Comparison of ENCODE assay signal across 8 cellular contexts in genomic region chr11:73218106-73218829, GRCh38.
DNase-seq lines count a peak whose midpoint lies in the region; ATAC-seq and TF ChIP-seq lines count a peak whose summit lies in the region.

TSS of gene P2RY2 (plus strand) at chr11:73218281. CDS start at chr11:73234160, 15,879 bp downstream.

- peaks cover 42% of the 10 kb centered on the region for H3K27me3 Mint-ChIP-seq in T-helper 2 cell treated with Interferon-gamma antibody and Interleukin-4, amounts not matched to agents 5 μg/mL and 100 μg/mL, for 36 hours (ENCODE audit: low read depth)
- peaks cover 5% of the 10 kb centered on the region for H3K27me3 Mint-ChIP-seq in memory B cell

- peak within 1 kb of the TSS; percentile 68 for H3K4me3 ChIP-seq in HL-60 (replicated peaks; ENCODE audit: insufficient read depth, low read length)

- ATAC-seq in memory B cell (ENCODE audit: low read depth) (peak; percentile 78), GM18867 (IDR thresholded peaks at IDR 0.05; ENCODE audit: unreplicated experiment) (no peak)
- peak; percentile 66 for ATAC-seq in stimulated activated effector memory CD8-positive, alpha-beta T cell treated with anti-CD3 and anti-CD28 coated beads, Interleukin-12 subunit alpha, Interleukin-12 subunit beta, amount 100 ng/mL, for 72 hours

- peak; percentile 34 for DNase-seq in COLO668 (lab: John Stamatoyannopoulos, UW; ENCODE audit: unreplicated experiment)
- DNase-seq in HL-60 (ENCODE audit: low read depth in 1 of 2, low spot score in 1 of 2), result peak; percentile 86 to 95
- DNase-seq in T-helper 2 cell treated with Interferon-gamma antibody and Interleukin-4, amounts not matched to agents 5 μg/mL and 100 μg/mL, for 36 hours (ENCODE audit: low spot score), result peak; percentile 56
- peak; percentile 89 for DNase-seq in ecto neural progenitor cell (ENCODE audit: low spot score)
- peak; percentile 42 to 62 for DNase-seq in memory B cell (ENCODE audit: low spot score in 2 of 2)
- peak in 1 of 2 donors; percentile 61 for DNase-seq in stimulated activated effector memory CD8-positive, alpha-beta T cell treated with anti-CD3 and anti-CD28 coated beads, Interleukin-12 subunit alpha, Interleukin-12 subunit beta, amount 100 ng/mL, for 72 hours (ENCODE audit: low spot score in 2 of 2)
- no peak for DNase-seq in activated gamma-delta T cell treated with Interleukin-2 at 50 U/mL for 16 hours

- no peaks in the 10 kb centered on the region for H3K36me3 Mint-ChIP-seq in T-helper 2 cell treated with Interferon-gamma antibody and Interleukin-4, amounts not matched to agents 5 μg/mL and 100 μg/mL, for 36 hours (ENCODE audit: low read depth)
- H3K36me3 Mint-ChIP-seq in memory B cell, result no peaks in the 10 kb centered on the region
- no peaks in the 10 kb centered on the region for H3K36me3 Mint-ChIP-seq in stimulated activated effector memory CD8-positive, alpha-beta T cell treated with anti-CD3 and anti-CD28 coated beads, Interleukin-12 subunit alpha, Interleukin-12 subunit beta, amount 100 ng/mL, for 72 hours

- H3K27ac ChIP-seq in HL-60 (replicated peaks), result peak within 1 kb of the TSS; percentile 98

- no peak for TF ChIP-seq CTCF in HL-60 (IDR thresholded peaks at IDR 0.05; ENCODE audit: insufficient read depth, low read length)

- no peaks in the 10 kb centered on the region for H3K27me3 ChIP-seq in HL-60 (ENCODE audit: insufficient read depth, poor library complexity, severe bottlenecking)

- H3K4me3 Mint-ChIP-seq in T-helper 2 cell treated with Interferon-gamma antibody and Interleukin-4, amounts not matched to agents 5 μg/mL and 100 μg/mL, for 36 hours, result peak within 1 kb of the TSS; percentile 64
- peak within 1 kb of the TSS; percentile 78 for H3K4me3 Mint-ChIP-seq in memory B cell
- H3K4me3 Mint-ChIP-seq in stimulated activated effector memory CD8-positive, alpha-beta T cell treated with anti-CD3 and anti-CD28 coated beads, Interleukin-12 subunit alpha, Interleukin-12 subunit beta, amount 100 ng/mL, for 72 hours, result peak within 1 kb of the TSS; percentile 48

- no peaks in the 10 kb centered on the region for H3K4me1 Mint-ChIP-seq in T-helper 2 cell treated with Interferon-gamma antibody and Interleukin-4, amounts not matched to agents 5 μg/mL and 100 μg/mL, for 36 hours (ENCODE audit: low read depth)
- H3K4me1 Mint-ChIP-seq in memory B cell, result peaks cover 12% of the 10 kb centered on the region
- peaks cover 6% of the 10 kb centered on the region for H3K4me1 Mint-ChIP-seq in stimulated activated effector memory CD8-positive, alpha-beta T cell treated with anti-CD3 and anti-CD28 coated beads, Interleukin-12 subunit alpha, Interleukin-12 subunit beta, amount 100 ng/mL, for 72 hours

- no peaks in the 10 kb centered on the region for H3K9me3 Mint-ChIP-seq in T-helper 2 cell treated with Interferon-gamma antibody and Interleukin-4, amounts not matched to agents 5 μg/mL and 100 μg/mL, for 36 hours
- no peaks in the 10 kb centered on the region for H3K9me3 Mint-ChIP-seq in memory B cell
- H3K9me3 Mint-ChIP-seq in stimulated activated effector memory CD8-positive, alpha-beta T cell treated with anti-CD3 and anti-CD28 coated beads, Interleukin-12 subunit alpha, Interleukin-12 subunit beta, amount 100 ng/mL, for 72 hours, result no peaks in the 10 kb centered on the region

- no peak within 1 kb of the TSS for H3K27ac Mint-ChIP-seq in T-helper 2 cell treated with Interferon-gamma antibody and Interleukin-4, amounts not matched to agents 5 μg/mL and 100 μg/mL, for 36 hours
- no peak within 1 kb of the TSS for H3K27ac Mint-ChIP-seq in memory B cell
- H3K27ac Mint-ChIP-seq in stimulated activated effector memory CD8-positive, alpha-beta T cell treated with anti-CD3 and anti-CD28 coated beads, Interleukin-12 subunit alpha, Interleukin-12 subunit beta, amount 100 ng/mL, for 72 hours, result no peak within 1 kb of the TSS
